Comparison of ENCODE assay signal across 23 cellular contexts in the genomic region with DNA sequence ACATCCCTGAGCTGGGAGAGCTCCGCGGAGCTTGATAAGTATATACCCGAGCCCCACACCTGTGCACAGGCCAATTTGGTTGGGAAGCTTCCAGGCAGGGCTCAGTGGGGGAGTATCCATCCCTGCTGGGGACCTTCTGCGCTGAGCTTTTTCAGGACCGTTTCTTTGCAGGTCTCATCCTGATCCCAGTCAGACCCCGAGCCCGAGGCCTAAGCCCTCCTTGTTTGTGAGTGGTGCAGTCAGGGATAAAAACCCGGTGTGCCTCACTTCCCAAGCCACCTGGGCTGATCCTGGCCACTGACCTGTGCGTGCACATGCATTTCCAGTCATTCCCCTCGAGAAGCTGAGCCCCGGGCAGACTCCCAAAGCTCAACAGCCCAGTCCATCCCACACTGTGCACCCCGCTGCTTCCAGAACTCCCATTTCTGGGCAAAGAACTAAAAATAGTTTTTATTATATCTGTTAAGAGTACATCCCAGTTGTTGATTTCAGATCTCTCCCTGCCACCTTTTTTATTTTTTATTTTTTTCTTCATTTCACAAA. TPM values are rescaled to one million over a fixed set of nuclear protein-coding genes. Genes with fewer than 3 reads are reported as not detected.
"Had no signal": no experiment of that assay in that cellular context is flagged by ENCODE, and none has a peak within 500 bp of the region (broad histone marks: within the 10 kb centered on the region; RNA-seq: fewer than 3 reads in every experiment).

No MANE protein-coding gene starts in this region.

- DNase-seq: effector CD4-positive, alpha-beta T cell; gastrocnemius medialis; heart left ventricle; kidney; mesenchymal stem cell; mucosa of descending colon; naive B cell; stimulated activated CD4-positive, alpha-beta T cell treated with anti-CD3 and anti-CD28 coated beads, Interleukin-2, amount 100 ng/mL, for 24 hours; stimulated activated CD4-positive, alpha-beta T cell treated with anti-CD3 and anti-CD28 coated beads, Interleukin-4, amount 100 ng/mL, for 24 hours; stimulated activated naive CD8-positive, alpha-beta T cell treated with anti-CD3 and anti-CD28 coated beads, Interleukin-15, Interleukin-2, amounts not matched to agents 100 U/mL and 50 U/mL, for 24 hours; testis; upper lobe of left lung had no signal

- H3K27me3 ChIP-seq: dorsolateral prefrontal cortex, gastrocnemius medialis, heart left ventricle, hepatocyte, right atrium auricular region, testis, tibial nerve, upper lobe of left lung had no signal

- H3K36me3 ChIP-seq: prostate gland had no signal

- H3K36me3 Mint-ChIP-seq: natural killer cell treated with Interleukin-12 subunit alpha and Interleukin-12 subunit beta and Interleukin-15 and Interleukin-18, amount 100 ng/mL, for 72 hours had no signal

- H3K4me1 ChIP-seq: gastrocnemius medialis, prostate gland, right atrium auricular region, testis had no signal

- H3K27ac Mint-ChIP-seq: mesothelial cell of epicardium; natural killer cell treated with Interleukin-12 subunit alpha and Interleukin-12 subunit beta and Interleukin-15 and Interleukin-18, amount 100 ng/mL, for 72 hours; stimulated activated effector memory CD8-positive, alpha-beta T cell treated with anti-CD3 and anti-CD28 coated beads, Interleukin-12 subunit alpha, Interleukin-12 subunit beta, amount 100 ng/mL, for 72 hours had no signal

- H3K4me1 Mint-ChIP-seq: mesothelial cell of epicardium; neural crest cell; stimulated activated effector memory CD8-positive, alpha-beta T cell treated with anti-CD3 and anti-CD28 coated beads, Interleukin-12 subunit alpha, Interleukin-12 subunit beta, amount 100 ng/mL, for 72 hours had no signal

- H3K4me3 ChIP-seq: dorsolateral prefrontal cortex, gastrocnemius medialis, heart left ventricle, hepatocyte, mucosa of descending colon, prostate gland, right atrium auricular region, testis, tibial nerve, upper lobe of left lung had no signal

- H3K27ac ChIP-seq: gastrocnemius medialis, hepatocyte, prostate gland, right atrium auricular region, testis, tibial nerve had no signal

- ATAC-seq: gastrocnemius medialis; heart left ventricle; left lobe of liver; mucosa of descending colon; natural killer cell treated with Interleukin-12 subunit alpha and Interleukin-12 subunit beta and Interleukin-15 and Interleukin-18, amount 100 ng/mL, for 72 hours; sciatic nerve; stimulated activated effector memory CD8-positive, alpha-beta T cell treated with anti-CD3 and anti-CD28 coated beads, Interleukin-12 subunit alpha, Interleukin-12 subunit beta, amount 100 ng/mL, for 72 hours; stimulated activated naive CD8-positive, alpha-beta T cell treated with anti-CD3 and anti-CD28 coated beads, Interleukin-15, Interleukin-2, amounts not matched to agents 100 U/mL and 50 U/mL, for 24 hours had no signal

- H3K9me3 Mint-ChIP-seq: mesothelial cell of epicardium; naive B cell; natural killer cell treated with Interleukin-12 subunit alpha and Interleukin-12 subunit beta and Interleukin-15 and Interleukin-18, amount 100 ng/mL, for 72 hours; neural crest cell; stimulated activated effector memory CD8-positive, alpha-beta T cell treated with anti-CD3 and anti-CD28 coated beads, Interleukin-12 subunit alpha, Interleukin-12 subunit beta, amount 100 ng/mL, for 72 hours had no signal

- H3K9me3 ChIP-seq: gastrocnemius medialis, heart left ventricle, mucosa of descending colon, prostate gland, right atrium auricular region, testis, tibial nerve, upper lobe of left lung had no signal

- H3K27me3 Mint-ChIP-seq: naive B cell; natural killer cell treated with Interleukin-12 subunit alpha and Interleukin-12 subunit beta and Interleukin-15 and Interleukin-18, amount 100 ng/mL, for 72 hours had no signal

- H3K4me3 Mint-ChIP-seq: mesothelial cell of epicardium; natural killer cell treated with Interleukin-12 subunit alpha and Interleukin-12 subunit beta and Interleukin-15 and Interleukin-18, amount 100 ng/mL, for 72 hours; neural crest cell; stimulated activated effector memory CD8-positive, alpha-beta T cell treated with anti-CD3 and anti-CD28 coated beads, Interleukin-12 subunit alpha, Interleukin-12 subunit beta, amount 100 ng/mL, for 72 hours had no signal

RNA-seq across cellular contexts. Expression of a gene that starts 56.2 kb away (rescaled TPM):
- total RNA-seq: hepatocyte; left lobe of liver; natural killer cell treated with Interleukin-12 subunit alpha and Interleukin-12 subunit beta and Interleukin-15 and Interleukin-18, amount 100 ng/mL, for 72 hours had no signal
